Comparison of ENCODE assay signal across 16 cellular contexts in the genomic region with DNA sequence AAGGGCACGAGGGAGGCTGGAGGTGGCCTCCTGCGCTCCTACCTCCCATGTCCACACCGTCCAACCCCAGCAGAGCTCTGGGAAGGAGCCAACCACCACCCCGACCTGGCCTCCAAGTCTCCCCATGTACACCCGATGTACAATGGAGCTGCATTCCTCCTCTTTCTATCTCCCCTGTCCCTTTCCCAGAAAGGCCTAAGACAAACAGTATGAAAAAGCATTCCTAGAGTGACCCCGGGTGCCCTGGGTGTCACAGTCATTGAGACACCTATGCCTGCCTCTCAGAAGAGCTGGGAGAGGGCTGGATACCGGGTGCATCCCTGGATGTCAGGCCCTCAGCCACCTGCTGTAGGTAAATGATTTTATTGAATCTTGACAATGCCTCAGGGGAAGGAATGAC.
DNase-seq lines count a peak whose midpoint lies in the region; ATAC-seq and TF ChIP-seq lines count a peak whose summit lies in the region.
"Had no signal": no experiment of that assay in that cellular context is flagged by ENCODE, and none has a peak within 500 bp of the region (broad histone marks: within the 10 kb centered on the region; RNA-seq: fewer than 3 reads in every experiment).

No MANE protein-coding gene starts in this region.

- H2BK120ac ChIP-seq in neuronal stem cell (ENCODE audit: low read depth, low read length), result no peak overlapping the region

- H3K27me3 ChIP-seq in duodenal mucosa (ENCODE audit: control insufficient read depth in 1 of 2, insufficient read depth in 2 of 2, low read length in 2 of 2) (peaks cover 0 to 4% of the 10 kb centered on the region in 2 donors), neuronal stem cell (ENCODE audit: control insufficient read depth in 3 of 3, insufficient read depth in 3 of 3, low read depth in 1 of 3, low read length in 3 of 3) (no peaks in the 10 kb centered on the region), lower lobe of right lung (ENCODE audit: low read depth) (no peaks in the 10 kb centered on the region)

- H3K18ac ChIP-seq in neuronal stem cell (ENCODE audit: low read length), result peak overlapping the region; percentile 46

- no peak overlapping the region for H3K4me3 Mint-ChIP-seq in mesothelial cell of epicardium
- H3K4me3 Mint-ChIP-seq: CD4-positive, alpha-beta memory T cell; GM23338; H9; HFFc6 had no signal

- H3K4me2 ChIP-seq in neuronal stem cell (ENCODE audit: insufficient read depth, low read length, poor library complexity, severe bottlenecking), result no peak overlapping the region
- H3K4me2 ChIP-seq: GM23338 had no signal

- H3K27ac Mint-ChIP-seq in mesothelial cell of epicardium, result peak overlapping the region; percentile 68
- H3K27ac Mint-ChIP-seq: GM23338, HFFc6 had no signal

- TF ChIP-seq CTCF in mesothelial cell of epicardium (IDR thresholded peaks at IDR 0.05; ENCODE audit: unreplicated experiment), result no peak
- no peak for TF ChIP-seq CTCF in lower lobe of right lung (IDR thresholded peaks at IDR 0.05)

- H4K8ac ChIP-seq in neuronal stem cell (ENCODE audit: low read depth, low read length), result no peak overlapping the region

- no peaks in the 10 kb centered on the region for H3K9me3 Mint-ChIP-seq in mesothelial cell of epicardium
- H3K9me3 Mint-ChIP-seq: CD4-positive, alpha-beta memory T cell; GM23338; H9 had no signal

- H2BK12ac ChIP-seq in neuronal stem cell (ENCODE audit: low read length), result no peak overlapping the region

- H3K36me3 ChIP-seq in duodenal mucosa (ENCODE audit: control insufficient read depth in 1 of 2, insufficient read depth in 2 of 2, low read length in 2 of 2) (no peaks in the 10 kb centered on the region), neuronal stem cell (replicated peaks in 1 of 2; ENCODE audit: control insufficient read depth in 2 of 2, insufficient read depth in 2 of 2, low read length in 2 of 2) (no peaks in the 10 kb centered on the region), lower lobe of right lung (no peaks in the 10 kb centered on the region)

- H2BK15ac ChIP-seq in neuronal stem cell (ENCODE audit: low read length), result no peak overlapping the region

- WGBS in neuronal stem cell (ENCODE audit: extremely low coverage in 2 of 2, insufficient read length in 2 of 2, insufficient replicate concordance in 1 of 2), 2 donors, result no CpG with 5 or more reads among the region's 7 CpGs

- no peak overlapping the region for H2AFZ ChIP-seq in neuronal stem cell (ENCODE audit: low read length)
- H2AFZ ChIP-seq: GM23338 had no signal

- no peaks in the 10 kb centered on the region for H3K79me1 ChIP-seq in neuronal stem cell (ENCODE audit: low read depth, low read length)

- no peak for ATAC-seq in lower lobe of right lung
- ATAC-seq: GM12878, GM23338 had no signal

- H3K23ac ChIP-seq in neuronal stem cell (ENCODE audit: low read depth, low read length, poor library complexity), result no peak overlapping the region

- H3K9me3 ChIP-seq in duodenal mucosa (ENCODE audit: control insufficient read depth in 1 of 2, low read length in 2 of 2) (no peaks in the 10 kb centered on the region), neuronal stem cell (replicated peaks in 1 of 2; ENCODE audit: control insufficient read depth in 2 of 2, insufficient read depth in 1 of 2, low read depth in 1 of 2, low read length in 2 of 2) (no peaks in the 10 kb centered on the region), lower lobe of right lung (no peaks in the 10 kb centered on the region)

- peaks cover 0 to 10% of the 10 kb centered on the region in 2 donors for H3K4me1 ChIP-seq in duodenal mucosa (ENCODE audit: control insufficient read depth in 1 of 2, insufficient read depth in 2 of 2, low read length in 2 of 2)
- H3K4me1 ChIP-seq in neuronal stem cell (ENCODE audit: control insufficient read depth in 2 of 2, insufficient read depth in 1 of 2, low read depth in 1 of 2, low read length in 2 of 2), result peaks cover 0 to 7% of the 10 kb centered on the region in 2 donors
- no peaks in the 10 kb centered on the region for H3K4me1 ChIP-seq in lower lobe of right lung

- H3K4me3 ChIP-seq in duodenal mucosa (ENCODE audit: low read depth in 1 of 2, low read length in 2 of 2) (no peak overlapping the region), neuronal stem cell (ENCODE audit: low read length in 2 of 2) (no peak overlapping the region), lower lobe of right lung (no peak overlapping the region)
- H3K4me3 ChIP-seq: GM12878, GM23338 had no signal

- DNase-seq in mesothelial cell of epicardium (ENCODE audit: low spot score in 2 of 2, unreplicated experiment in 2 of 2), result peak in 1 of 2 experiments; percentile 31
- no peak for DNase-seq in neuronal stem cell (ENCODE audit: low spot score)
- DNase-seq in lower lobe of right lung, result no peak
- DNase-seq in cortex of kidney (lab: John Stamatoyannopoulos, UW), result no peak
- no peak for DNase-seq in kidney tubule cell (ENCODE audit: low spot score)
- DNase-seq in GDM1 (lab: John Stamatoyannopoulos, UW), result no peak
- DNase-seq: C1 segment of cervical spinal cord; CD4-positive, alpha-beta memory T cell; COR-L47; DMS153; DND-41; H9; HFFc6 had no signal

- peaks cover 4% of the 10 kb centered on the region for H3K27me3 Mint-ChIP-seq in mesothelial cell of epicardium (ENCODE audit: low read depth)

- no peak overlapping the region for H3K14ac ChIP-seq in neuronal stem cell (ENCODE audit: low read length)

- no peak overlapping the region for H3K4ac ChIP-seq in neuronal stem cell (ENCODE audit: low read length)

- H4K91ac ChIP-seq in neuronal stem cell (ENCODE audit: low read depth, low read length, poor library complexity), result no peak overlapping the region

- peak overlapping the region; percentile 36 for H3K27ac ChIP-seq in duodenal mucosa (ENCODE audit: low read depth, low read length)
- no peak overlapping the region for H3K27ac ChIP-seq in neuronal stem cell (replicated peaks; ENCODE audit: low read length)
- no peak overlapping the region for H3K27ac ChIP-seq in lower lobe of right lung

- H3K9ac ChIP-seq in duodenal mucosa (ENCODE audit: low read depth in 1 of 2, low read length in 2 of 2) (no peak overlapping the region), neuronal stem cell (ENCODE audit: low read depth, low read length, poor library complexity) (no peak overlapping the region)

- H2AK5ac ChIP-seq in neuronal stem cell (ENCODE audit: low read depth, low read length), result no peak overlapping the region

- no peaks in the 10 kb centered on the region for H3K36me3 Mint-ChIP-seq in mesothelial cell of epicardium
- H3K36me3 Mint-ChIP-seq: CD4-positive, alpha-beta memory T cell had no signal

- H3K4me1 Mint-ChIP-seq in mesothelial cell of epicardium, result peaks cover 46% of the 10 kb centered on the region
- H3K4me1 Mint-ChIP-seq: CD4-positive, alpha-beta memory T cell; GM23338 had no signal

- no peak overlapping the region for H2BK5ac ChIP-seq in neuronal stem cell (ENCODE audit: low read length)

- intact Hi-C loops in lower lobe of right lung (cut with DNase I), result no loop called here
